ENCODE assay signal across 22 cellular contexts in genomic region chr7:144587701-144588100, GRCh38.
"Had no signal": no experiment of that assay in that cellular context is flagged by ENCODE, and none has a peak within 500 bp of the region (broad histone marks: within the 10 kb centered on the region; RNA-seq: fewer than 3 reads in every experiment).

No MANE protein-coding gene starts in this region.

- H3K9me3 ChIP-seq: colonic mucosa, esophagus muscularis mucosa, esophagus squamous epithelium, gastrocnemius medialis, gastroesophageal sphincter had no signal

- H3K36me3 ChIP-seq: colonic mucosa, esophagus squamous epithelium, gastrocnemius medialis, gastroesophageal sphincter, heart left ventricle had no signal

- H3K27ac ChIP-seq: colonic mucosa, coronary artery, epithelial cell of prostate, esophagus muscularis mucosa, esophagus squamous epithelium, foreskin keratinocyte, gastrocnemius medialis, gastroesophageal sphincter had no signal

- H3K4me3 ChIP-seq: colonic mucosa, coronary artery, esophagus muscularis mucosa, esophagus squamous epithelium, gastrocnemius medialis, gastroesophageal sphincter, heart left ventricle, heart right ventricle had no signal

- DNase-seq: colonic mucosa; cortex of kidney; dermis blood vessel endothelial cell; effector CD4-positive, alpha-beta T cell; effector CD8-positive, alpha-beta T cell; effector memory CD4-positive, alpha-beta T cell; effector memory CD8-positive, alpha-beta T cell; endodermal cell; erythroblast; esophagus squamous epithelium; foreskin fibroblast; foreskin keratinocyte; foreskin melanocyte; gastrocnemius medialis; glutamatergic neuron; head of caudate nucleus; heart left ventricle; heart right ventricle had no signal

- H3K27me3 ChIP-seq: colonic mucosa, esophagus muscularis mucosa, esophagus squamous epithelium, foreskin keratinocyte, gastrocnemius medialis, gastroesophageal sphincter, heart left ventricle, heart right ventricle had no signal

- H3K4me1 ChIP-seq: colonic mucosa, esophagus squamous epithelium, foreskin keratinocyte, gastrocnemius medialis, gastroesophageal sphincter had no signal
